16 cellular contexts compared by ENCODE assay signal in the genomic region with DNA sequence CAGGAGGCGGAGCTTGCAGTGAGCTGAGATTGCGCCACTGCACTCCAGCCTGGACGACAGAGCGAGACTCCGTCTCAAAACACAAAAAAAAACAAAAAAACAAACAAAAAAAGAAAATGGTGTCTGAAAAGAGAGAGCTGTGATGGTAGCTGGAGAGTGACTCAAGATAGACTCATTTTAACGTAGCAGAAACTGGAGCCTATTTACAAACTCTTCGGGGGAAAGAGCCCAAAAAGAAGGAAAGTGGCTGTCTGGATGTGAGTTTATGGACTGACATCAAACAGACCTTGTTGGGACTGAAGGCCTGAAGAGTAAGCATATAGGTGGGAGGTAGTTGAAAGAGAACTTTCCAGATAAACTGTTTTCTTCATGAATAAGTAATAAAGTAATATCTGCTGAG. TPM values are rescaled to one million over a fixed set of nuclear protein-coding genes. Genes with fewer than 3 reads are reported as not detected.
DNase-seq lines count a peak whose midpoint lies in the region; FAIRE-seq and TF ChIP-seq lines count a peak whose summit lies in the region.
"Had no signal": no experiment of that assay in that cellular context is flagged by ENCODE, and none has a peak within 500 bp of the region (broad histone marks: within the 10 kb centered on the region; RNA-seq: fewer than 3 reads in every experiment).

No MANE protein-coding gene starts in this region.

- no peak for TF ChIP-seq CTCF in WI38 (IDR thresholded peaks at IDR 0.05; ENCODE audit: low read depth, low read length)

- DNase-seq in GM03348 (ENCODE audit: low spot score) (peak; percentile 15), fibroblast of peridontal ligament (ENCODE audit: extremely low read depth) (peak; percentile 40), NCI-H524 treated with DMSO at 0.1 percent for 48 hours (lab: John Stamatoyannopoulos, UW) (no peak), GM12892 (ENCODE audit: insufficient read length) (no peak), OCI-M1 (lab: John Stamatoyannopoulos, UW) (no peak)
- no peak for DNase-seq in activated CD4-positive, alpha-beta T cell treated with anti-CD3 and anti-CD28 coated beads, Interleukin-2, amount 50 U/mL, for 48 hours
- DNase-seq: activated CD4-positive, alpha-beta T cell treated with anti-CD3 and anti-CD28 coated beads for 4 hours; activated T-cell treated with anti-CD3 and anti-CD28 coated beads, Interleukin-2, amount 50 U/mL, for 4 hours; DMS53; NCI-H1436 treated with DMSO at 0.1 percent for 48 hours; NCI-H510A treated with DMSO at 0.1 percent for 48 hours; Peyer's patch; stimulated activated CD4-positive, alpha-beta T cell treated with anti-CD3 and anti-CD28 coated beads, Interleukin-15, amount 100 ng/mL, for 24 hours had no signal

- no peak for TF ChIP-seq POLR2A in GM12892 (IDR thresholded peaks at IDR 0.05; ENCODE audit: low read depth, low read length)

- FAIRE-seq in GM12892 (lab: Jason Lieb, UNC) = no peak

- H3K27me3 ChIP-seq in skeletal muscle tissue (ENCODE audit: control insufficient read depth in 3 of 3, insufficient read depth in 3 of 3, low read length in 3 of 3) = no peaks in the 10 kb centered on the region
- H3K27me3 ChIP-seq: Peyer's patch had no signal

- H3K4me1 ChIP-seq in skeletal muscle tissue (ENCODE audit: control insufficient read depth in 3 of 3, insufficient read depth in 3 of 3, low read length in 3 of 3) = peaks cover 32 to 44% (median 43%) of the 10 kb centered on the region in 3 donors

- H3K9ac ChIP-seq in skeletal muscle tissue (ENCODE audit: low read depth in 1 of 3, low read length in 3 of 3) = no peak overlapping the region

- H3K9me3 ChIP-seq in skeletal muscle tissue (ENCODE audit: control insufficient read depth in 3 of 3, low read length in 3 of 3) = no peaks in the 10 kb centered on the region
- H3K9me3 ChIP-seq: Peyer's patch, thoracic aorta had no signal

- H3K27ac ChIP-seq in skeletal muscle tissue (ENCODE audit: low read depth, low read length) = peak overlapping the region; percentile 87

- H3K36me3 ChIP-seq in skeletal muscle tissue (ENCODE audit: control insufficient read depth in 3 of 3, insufficient read depth in 3 of 3, low read length in 3 of 3) = no peaks in the 10 kb centered on the region
- H3K36me3 ChIP-seq: Peyer's patch, thoracic aorta had no signal

- H3K4me3 ChIP-seq in WI38 (ENCODE audit: low read depth, low read length) = peak overlapping the region; percentile 21; the same call in 1 of the 2 replicates
- H3K4me3 ChIP-seq in skeletal muscle tissue (ENCODE audit: low read length in 3 of 3) = no peak overlapping the region
- H3K4me3 ChIP-seq: Peyer's patch, thoracic aorta had no signal

RNA-seq across cellular contexts. Expression of gene LIMS1, which starts 51.8 kb away (rescaled TPM):
- 26.6 TPM for total RNA-seq in skeletal muscle tissue
- polyA plus RNA-seq in GM12892 (2012; ENCODE audit: missing spikeins) = 23.2 TPM

Comparison
In these comparisons a context has a peak if more than half of its experiments do, and no peak if none do; other contexts are left out.
1. DNase-seq: peak in GM03348 (single experiment) and fibroblast of peridontal ligament (single experiment); none in NCI-H524 treated with DMSO at 0.1 percent for 48 hours (single experiment), GM12892 (single experiment), OCI-M1 (single experiment) and activated CD4-positive, alpha-beta T cell treated with anti-CD3 and anti-CD28 coated beads, Interleukin-2, amount 50 U/mL, for 48 hours (0 of 2).